18 cellular contexts compared by ENCODE assay signal in the genomic region with DNA sequence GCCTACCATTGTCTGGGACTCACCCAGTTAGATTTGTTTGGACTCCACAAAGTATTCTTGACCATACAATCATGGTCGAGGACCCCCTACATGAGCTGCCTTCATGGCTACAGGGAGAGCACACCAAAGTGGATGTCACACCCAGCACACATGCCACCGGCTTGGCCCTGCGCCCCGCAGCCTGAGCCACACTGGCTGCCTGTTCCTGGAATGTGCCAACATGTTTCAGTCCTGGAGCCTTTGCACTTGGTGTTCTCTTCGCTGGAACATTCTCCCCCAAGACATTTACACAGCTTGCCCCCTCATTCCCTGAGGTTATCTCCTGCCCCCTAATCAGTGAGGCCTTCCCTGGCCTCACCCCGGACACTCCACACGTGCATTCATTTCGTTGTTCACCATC. TPM values are rescaled to one million over a fixed set of nuclear protein-coding genes. Genes with fewer than 3 reads are reported as not detected.
DNase-seq lines count a peak whose midpoint lies in the region; ATAC-seq and TF ChIP-seq lines count a peak whose summit lies in the region.
"Had no signal": no experiment of that assay in that cellular context is flagged by ENCODE, and none has a peak within 500 bp of the region (broad histone marks: within the 10 kb centered on the region; RNA-seq: fewer than 3 reads in every experiment).

No MANE protein-coding gene starts in this region.

- CTCF ChIA-PET in activated CD8-positive, alpha-beta memory T cell treated with anti-CD3 and anti-CD28 coated beads, Interleukin-2, amount 10 ng/mL, durations not matched to agents 7 days and 5 days (lab: Charles Lee) = no interaction called here

- no peaks in the 10 kb centered on the region for H3K4me1 ChIP-seq in muscle layer of duodenum (ENCODE audit: control insufficient read depth in 1 of 2, insufficient read depth in 2 of 2, low read length in 2 of 2)
- no peaks in the 10 kb centered on the region for H3K4me1 ChIP-seq in upper lobe of right lung
- H3K4me1 ChIP-seq in endodermal cell (ENCODE audit: control insufficient read depth, insufficient read depth, low read length) = peaks cover 3% of the 10 kb centered on the region

- DNase-seq in activated CD8-positive, alpha-beta memory T cell treated with anti-CD3 and anti-CD28 coated beads, Interleukin-2, amount 10 ng/mL, durations not matched to agents 7 days and 5 days = no peak
- no peak for DNase-seq in activated CD8-positive, alpha-beta memory T cell treated with anti-CD3 and anti-CD28 coated beads, Interleukin-2, amount 50 U/mL, for 4 hours
- peak; percentile 63 for DNase-seq in left cardiac atrium
- no peak for DNase-seq in upper lobe of right lung
- no peak for DNase-seq in effector memory CD8-positive, alpha-beta T cell
- no peak for DNase-seq in endodermal cell
- DNase-seq in NCI-H187 treated with DMSO at 0.1 percent for 48 hours (lab: John Stamatoyannopoulos, UW) = no peak
- DNase-seq: activated CD4-positive, alpha-beta T cell treated with anti-CD3 and anti-CD28 coated beads, Interleukin-2, amount 50 U/mL, for 1 hour; activated naive CD4-positive, alpha-beta T cell treated with Interleukin-2 at 50 U/mL for 16 hours; DMS153; NCI-H1417; NCI-H345; spleen; T-helper 1 cell had no signal

- H3K9me3 ChIP-seq in muscle layer of duodenum (ENCODE audit: control insufficient read depth in 1 of 2, low read length in 2 of 2) = no peaks in the 10 kb centered on the region
- no peaks in the 10 kb centered on the region for H3K9me3 ChIP-seq in upper lobe of right lung
- H3K9me3 ChIP-seq in endodermal cell (ENCODE audit: control insufficient read depth, low read length) = no peaks in the 10 kb centered on the region
- H3K9me3 ChIP-seq: spleen had no signal

- no peak overlapping the region for H3K9ac ChIP-seq in endodermal cell (ENCODE audit: extremely low read depth, low read length, poor library complexity, severe bottlenecking)
- H3K9ac ChIP-seq: parathyroid adenoma had no signal

- 89 to 92% methylated on average over 5 to 8 of the region's 8 CpGs for WGBS in endodermal cell (ENCODE audit: insufficient coverage in 1 of 2, insufficient read length in 1 of 2), 2 experiments

- no peak for TF ChIP-seq CTCF in upper lobe of right lung (IDR thresholded peaks at IDR 0.05)
- no peak for TF ChIP-seq CTCF in endodermal cell (conservative IDR thresholded peaks at IDR 0.05)

- H3K4me1 Mint-ChIP-seq in activated CD8-positive, alpha-beta memory T cell treated with anti-CD3 and anti-CD28 coated beads, Interleukin-2, amount 10 ng/mL, durations not matched to agents 7 days and 5 days = peaks cover 17% of the 10 kb centered on the region
- peaks cover 11 to 15% of the 10 kb centered on the region in 2 donors for H3K4me1 Mint-ChIP-seq in effector memory CD8-positive, alpha-beta T cell (ENCODE audit: low read depth in 2 of 2)
- H3K4me1 Mint-ChIP-seq in endodermal cell = peaks cover 8% of the 10 kb centered on the region

- H3K27me3 ChIP-seq in muscle layer of duodenum (ENCODE audit: low read depth, low read length) = no peaks in the 10 kb centered on the region
- H3K27me3 ChIP-seq in upper lobe of right lung = no peaks in the 10 kb centered on the region
- H3K27me3 ChIP-seq in endodermal cell (ENCODE audit: control insufficient read depth, insufficient read depth, low read length, poor library complexity, severe bottlenecking) = no peaks in the 10 kb centered on the region
- H3K27me3 ChIP-seq: spleen had no signal

- H3K27ac Mint-ChIP-seq in activated CD8-positive, alpha-beta memory T cell treated with anti-CD3 and anti-CD28 coated beads, Interleukin-2, amount 10 ng/mL, durations not matched to agents 7 days and 5 days = peak overlapping the region; percentile 37
- peak overlapping the region in 1 of 2 donors; percentile 31 for H3K27ac Mint-ChIP-seq in effector memory CD8-positive, alpha-beta T cell
- H3K27ac Mint-ChIP-seq in endodermal cell = no peak overlapping the region
- H3K27ac Mint-ChIP-seq: GM23338 had no signal

- H3K36me3 ChIP-seq in muscle layer of duodenum (ENCODE audit: control insufficient read depth in 1 of 2, insufficient read depth in 2 of 2, low read length in 2 of 2) = peaks cover 10 to 13% of the 10 kb centered on the region in 2 donors
- H3K36me3 ChIP-seq in upper lobe of right lung = peaks cover 22% of the 10 kb centered on the region
- no peaks in the 10 kb centered on the region for H3K36me3 ChIP-seq in endodermal cell (ENCODE audit: control insufficient read depth, insufficient read depth, low read length)

- H3K4me3 Mint-ChIP-seq in activated CD8-positive, alpha-beta memory T cell treated with anti-CD3 and anti-CD28 coated beads, Interleukin-2, amount 10 ng/mL, durations not matched to agents 7 days and 5 days = no peak overlapping the region
- no peak overlapping the region for H3K4me3 Mint-ChIP-seq in effector memory CD8-positive, alpha-beta T cell
- no peak overlapping the region for H3K4me3 Mint-ChIP-seq in endodermal cell
- H3K4me3 Mint-ChIP-seq: CD14-positive monocyte, GM23338 had no signal

- H3K36me3 Mint-ChIP-seq in activated CD8-positive, alpha-beta memory T cell treated with anti-CD3 and anti-CD28 coated beads, Interleukin-2, amount 10 ng/mL, durations not matched to agents 7 days and 5 days = peaks cover 12% of the 10 kb centered on the region
- H3K36me3 Mint-ChIP-seq in effector memory CD8-positive, alpha-beta T cell (ENCODE audit: insufficient read depth) = peaks cover 14% of the 10 kb centered on the region
- H3K36me3 Mint-ChIP-seq in endodermal cell (ENCODE audit: low read depth) = peaks cover 15% of the 10 kb centered on the region

- H3K27ac ChIP-seq in muscle layer of duodenum (ENCODE audit: low read length) = peak overlapping the region; percentile 41
- H3K27ac ChIP-seq in upper lobe of right lung = no peak overlapping the region
- no peak overlapping the region for H3K27ac ChIP-seq in endodermal cell (ENCODE audit: low read depth, low read length)
- H3K27ac ChIP-seq: parathyroid adenoma, spleen had no signal

- H3K9me3 Mint-ChIP-seq in activated CD8-positive, alpha-beta memory T cell treated with anti-CD3 and anti-CD28 coated beads, Interleukin-2, amount 10 ng/mL, durations not matched to agents 7 days and 5 days (ENCODE audit: low read depth) = no peaks in the 10 kb centered on the region
- no peaks in the 10 kb centered on the region for H3K9me3 Mint-ChIP-seq in effector memory CD8-positive, alpha-beta T cell
- H3K9me3 Mint-ChIP-seq in endodermal cell = no peaks in the 10 kb centered on the region
- H3K9me3 Mint-ChIP-seq: GM23338 had no signal

- intact Hi-C loops in left cardiac atrium (cut with DNase I) = no loop called here
- intact Hi-C loops in upper lobe of right lung (cut with DNase I) = no loop called here

- no peak overlapping the region for H3K4me3 ChIP-seq in muscle layer of duodenum (ENCODE audit: low read depth in 1 of 2, low read length in 2 of 2)
- H3K4me3 ChIP-seq in upper lobe of right lung = no peak overlapping the region
- H3K4me3 ChIP-seq in endodermal cell (ENCODE audit: low read length) = no peak overlapping the region
- H3K4me3 ChIP-seq: GM23338, spleen had no signal

- ATAC-seq in activated CD8-positive, alpha-beta memory T cell treated with anti-CD3 and anti-CD28 coated beads, Interleukin-2, amount 10 ng/mL, durations not matched to agents 7 days and 5 days = no peak
- ATAC-seq in left cardiac atrium (peak; percentile 81 to 94), upper lobe of right lung (peak; percentile 40)
- ATAC-seq in effector memory CD8-positive, alpha-beta T cell (replicated peaks) = no peak
- ATAC-seq: GM23338 had no signal

- no peaks in the 10 kb centered on the region for H3K27me3 Mint-ChIP-seq in activated CD8-positive, alpha-beta memory T cell treated with anti-CD3 and anti-CD28 coated beads, Interleukin-2, amount 10 ng/mL, durations not matched to agents 7 days and 5 days
- H3K27me3 Mint-ChIP-seq in effector memory CD8-positive, alpha-beta T cell = no peaks in the 10 kb centered on the region
- no peaks in the 10 kb centered on the region for H3K27me3 Mint-ChIP-seq in endodermal cell (ENCODE audit: insufficient read depth)

RNA-seq across cellular contexts. Expression of gene PPARA, which starts 45.9 kb away (rescaled TPM):
- total RNA-seq in activated CD8-positive, alpha-beta memory T cell treated with anti-CD3 and anti-CD28 coated beads, Interleukin-2, amount 10 ng/mL, durations not matched to agents 7 days and 5 days = 10 to 100 TPM; 16.0 to 22.6 TPM
- total RNA-seq in left cardiac atrium (10 to 100 TPM; 49.6 to 66.2 TPM), upper lobe of right lung (18.4 TPM), endodermal cell (10 to 100 TPM; 15.4 to 18.6 TPM)
- polyA plus RNA-seq in endodermal cell (2013, experiment 1 of 2) = 5.9 TPM
- polyA plus RNA-seq in endodermal cell (2013, experiment 2 of 2) = 5.1 TPM

RNA-seq across cellular contexts. Expression of gene CDPF1, which starts 53.8 kb away (rescaled TPM):
- total RNA-seq in activated CD8-positive, alpha-beta memory T cell treated with anti-CD3 and anti-CD28 coated beads, Interleukin-2, amount 10 ng/mL, durations not matched to agents 7 days and 5 days = 10 to 100 TPM; 11.0 to 11.1 TPM
- total RNA-seq in left cardiac atrium (1 to 10 TPM; 8.1 to 8.2 TPM), upper lobe of right lung (9.0 TPM), endodermal cell (10 to 100 TPM; 11.3 to 15.1 TPM)
- polyA plus RNA-seq in endodermal cell (2013, experiment 1 of 2) = 12.9 TPM
- 10.2 TPM for polyA plus RNA-seq in endodermal cell (2013, experiment 2 of 2)

Comparison
In these comparisons a context has a peak if more than half of its experiments do, and no peak if none do; other contexts are left out.
1. ATAC-seq: peak in left cardiac atrium (2 of 2) and upper lobe of right lung (single experiment); none in activated CD8-positive, alpha-beta memory T cell treated with anti-CD3 and anti-CD28 coated beads, Interleukin-2, amount 10 ng/mL, durations not matched to agents 7 days and 5 days (single experiment) and effector memory CD8-positive, alpha-beta T cell (single experiment).